ENCODE assay signal across 27 cellular contexts in genomic region chr13:91355826-91356710, GRCh38. TPM values are rescaled to one million over a fixed set of nuclear protein-coding genes. Genes with fewer than 3 reads are reported as not detected.
A peak's percentile ranks its signal among the peaks of the same experiment; 100 is the strongest.
DNase-seq lines count a peak whose midpoint lies in the region; ATAC-seq, FAIRE-seq and TF ChIP-seq lines count a peak whose summit lies in the region.
"Had no signal": no experiment of that assay in that cellular context is flagged by ENCODE, and none has a peak within 500 bp of the region (broad histone marks: within the 10 kb centered on the region; RNA-seq: fewer than 3 reads in every experiment).

No MANE protein-coding gene starts in this region.

- H3K4me1 ChIP-seq in HepG2 (ENCODE audit: insufficient read depth, low read length) (peaks cover 100% of the 10 kb centered on the region), right lobe of liver (peaks cover 0 to 69% (median 14%) of the 10 kb centered on the region in 4 donors), HCT116 (ENCODE audit: control insufficient read depth in 1 of 2, insufficient read depth in 2 of 2, low read length in 2 of 2) (no peaks in the 10 kb centered on the region)

- H2AFZ ChIP-seq in HepG2 (ENCODE audit: low read length) (no peak overlapping the region), HCT116 (ENCODE audit: low read depth, low read length, poor library complexity, severe bottlenecking) (no peak overlapping the region)

- TF ChIP-seq RAD21 in HepG2 (CRISPR knock-in tag; IDR thresholded peaks at IDR 0.05), result no peak
- TF ChIP-seq RAD21 in HCT116 (IDR thresholded peaks at IDR 0.05; ENCODE audit: low read depth), result no peak

- H3K4me3 ChIP-seq in HepG2 (replicated peaks in 1 of 3; ENCODE audit: insufficient read depth in 1 of 3, low read depth in 2 of 3, low read length in 3 of 3) (no peak overlapping the region), right lobe of liver (no peak overlapping the region), HCT116 (replicated peaks in 1 of 2; ENCODE audit: low read depth in 1 of 2, low read length in 2 of 2) (no peak overlapping the region)
- H3K4me3 ChIP-seq: body of pancreas, dorsolateral prefrontal cortex, sigmoid colon, stomach, tibial artery had no signal

- H3K9ac ChIP-seq in HepG2 (ENCODE audit: insufficient read depth, low read depth, low read length), result no peak overlapping the region
- H3K9ac ChIP-seq in HCT116 (ENCODE audit: low read length), result no peak overlapping the region

- H3K36me3 ChIP-seq in HepG2 (replicated peaks in 1 of 2; ENCODE audit: control insufficient read depth in 1 of 2, insufficient read depth in 2 of 2, low read length in 2 of 2) (peaks cover 5 to 49% of the 10 kb centered on the region in 2 experiments), right lobe of liver (peaks cover 0 to 12% (median 3%) of the 10 kb centered on the region in 4 donors), HCT116 (ENCODE audit: control insufficient read depth in 1 of 2, insufficient read depth in 2 of 2, low read length in 2 of 2) (peaks cover 39 to 41% of the 10 kb centered on the region in 2 experiments)

- no peak for FAIRE-seq in HepG2 (lab: Jason Lieb, UNC)
- FAIRE-seq: GM18507, kidney had no signal

- POLR2A ChIA-PET in HepG2 (lab: Yijun Ruan, JAX) (no interaction called here), HCT116 (lab: Charles Lee) (interaction anchor here (0.6 kb wide), 1 partner anchor 10 kb away, joined by 3 read pairs; no protein-coding TSS in a partner anchor), WTC11 (lab: Charles Lee) (no interaction called here)

- H3K9me3 ChIP-seq in HepG2 (ENCODE audit: low read length) (no peaks in the 10 kb centered on the region), right lobe of liver (no peaks in the 10 kb centered on the region), HCT116 (ENCODE audit: control insufficient read depth in 1 of 2, insufficient read depth in 1 of 2, low read depth in 1 of 2, low read length in 2 of 2) (no peaks in the 10 kb centered on the region)
- H3K9me3 ChIP-seq: body of pancreas, sigmoid colon, stomach, tibial artery had no signal

- H3K27me3 Mint-ChIP-seq in WTC11 (ENCODE audit: low read depth), result no peaks in the 10 kb centered on the region
- H3K27me3 Mint-ChIP-seq: T-cell had no signal

- peaks cover 37% of the 10 kb centered on the region for H3K4me1 Mint-ChIP-seq in WTC11

- DNase-seq in HepG2 (ENCODE audit: low spot score), result no peak
- DNase-seq in right lobe of liver, result no peak
- no peak for DNase-seq in HCT116 (ENCODE audit: low read depth, low spot score)
- DNase-seq in WTC11 (ENCODE audit: low spot score), result no peak
- no peak for DNase-seq in SW480 (ENCODE audit: low spot score)
- no peak for DNase-seq in AG08396 (ENCODE audit: low spot score)
- no peak for DNase-seq in NCI-H2171 treated with DMSO at 0.1 percent for 48 hours (lab: John Stamatoyannopoulos, UW)
- DNase-seq: activated CD4-positive, alpha-beta T cell treated with anti-CD3 and anti-CD28 coated beads for 1 hour; body of pancreas; Calu3; cerebellar nuclear complex; dorsolateral prefrontal cortex; glutamatergic neuron; H7; kidney; NCI-H1092 treated with DMSO at 0.1 percent for 48 hours; NCI-H2029 treated with DMSO at 0.1 percent for 48 hours; posterior cingulate gyrus; SHP77 treated with DMSO at 0.1 percent for 48 hours; sigmoid colon; stomach; T-cell; tibial artery had no signal

- CTCF ChIA-PET in HepG2 (lab: Yijun Ruan, JAX; ENCODE audit: low intra/inter-chr PET ratio, low total read pairs) (no interaction called here), HCT116 (lab: Charles Lee) (no interaction called here), WTC11 (lab: Charles Lee) (no interaction called here)

- H3K27me3 ChIP-seq in HepG2 (ENCODE audit: control insufficient read depth in 1 of 2, insufficient read depth in 2 of 2, low read length in 2 of 2) (no peaks in the 10 kb centered on the region), right lobe of liver (no peaks in the 10 kb centered on the region), HCT116 (ENCODE audit: insufficient read depth, low read length) (no peaks in the 10 kb centered on the region)
- H3K27me3 ChIP-seq: body of pancreas, dorsolateral prefrontal cortex, sigmoid colon, stomach, tibial artery had no signal

- TF ChIP-seq EP300 in HepG2 (IDR thresholded peaks at IDR 0.05; ENCODE audit: low read depth in 2 of 2, low read length in 2 of 2), result no peak
- TF ChIP-seq EP300 in HepG2 (CRISPR knock-in tag; IDR thresholded peaks at IDR 0.05; ENCODE audit: borderline replicate concordance), result no peak

- peak; percentile 8; the same call in 2 of the 3 replicates for ATAC-seq in HepG2
- no peak for ATAC-seq in right lobe of liver
- ATAC-seq in HCT116, result no peak
- no peak for ATAC-seq in WTC11
- ATAC-seq: body of pancreas, Panc1, T-cell had no signal

- no peaks in the 10 kb centered on the region for H3K9me2 ChIP-seq in HCT116 (ENCODE audit: insufficient read depth)

- 96% methylated on average over 6 of the region's 6 CpGs for WGBS in HepG2 (ENCODE audit: low lambda C conversion rate)
- WGBS in right lobe of liver (ENCODE audit: insufficient coverage, low coverage, low lambda C conversion rate, missing lambda C conversion rate), result 95% methylated on average over 6 of the region's 6 CpGs

- H4K20me1 ChIP-seq in HepG2 (ENCODE audit: insufficient read depth, low read length) (peaks cover 58% of the 10 kb centered on the region), HCT116 (ENCODE audit: insufficient read depth) (peaks cover 41% of the 10 kb centered on the region; the same call in 1 of the 2 replicates)

- TF ChIP-seq CTCF in HepG2 (CRISPR knock-in tag; IDR thresholded peaks at IDR 0.05) (no peak), right lobe of liver (IDR thresholded peaks at IDR 0.05) (no peak), HCT116 (IDR thresholded peaks at IDR 0.05 in 2 of 3, conservative IDR thresholded peaks at IDR 0.05 in 1 of 3; ENCODE audit: borderline replicate concordance in 1 of 3, insufficient read depth in 1 of 3, low read depth in 2 of 3, low read length in 2 of 3) (no peak), WTC11 (IDR thresholded peaks at IDR 0.05) (no peak)

- intact Hi-C loops in HepG2 (cut with micrococcal nuclease; ENCODE audit: unreplicated experiment) (no loop called here), right lobe of liver (cut with DNase I) (no loop called here), HCT116 (cut with micrococcal nuclease) (no loop called here)

- no peak overlapping the region for H3K4me3 Mint-ChIP-seq in WTC11
- H3K4me3 Mint-ChIP-seq: nephron, T-cell had no signal

- RAD21 ChIA-PET in HCT116 (lab: Charles Lee; ENCODE audit: low non-redundant PET in 1 of 2, low total read pairs in 2 of 2, uncharacterized antibody in 2 of 2, unreplicated experiment in 2 of 2), result no interaction called here

- H3K27ac ChIP-seq in HepG2 (ENCODE audit: extremely low read length, insufficient read depth, low read length) (no peak overlapping the region), right lobe of liver (no peak overlapping the region), HCT116 (ENCODE audit: low read depth, low read length) (no peak overlapping the region)
- H3K27ac ChIP-seq: body of pancreas, C4-2B, dorsolateral prefrontal cortex, sigmoid colon, stomach, tibial artery had no signal

- no peak overlapping the region for H3K4me2 ChIP-seq in HepG2 (ENCODE audit: low read depth, low read length)
- no peak overlapping the region for H3K4me2 ChIP-seq in HCT116 (ENCODE audit: low read length)

- H3K79me2 ChIP-seq in HepG2 (ENCODE audit: insufficient read depth, low read length) (peaks cover 20% of the 10 kb centered on the region), HCT116 (ENCODE audit: insufficient read depth, low read length) (peaks cover 22% of the 10 kb centered on the region)

- no peaks in the 10 kb centered on the region for H3K9me3 Mint-ChIP-seq in WTC11
- H3K9me3 Mint-ChIP-seq: nephron, T-cell had no signal

- TF ChIP-seq POLR2A in HepG2 (IDR thresholded peaks at IDR 0.05; ENCODE audit: insufficient read depth in 1 of 2, low read depth in 2 of 2, low read length in 2 of 2) (no peak; a peak in 1 of 4 replicates), right lobe of liver (IDR thresholded peaks at IDR 0.05) (no peak), HCT116 (IDR thresholded peaks at IDR 0.05; ENCODE audit: borderline replicate concordance, extremely low read depth, insufficient read depth, insufficient read length) (no peak)

- H3K27ac Mint-ChIP-seq in WTC11, result peak overlapping the region; percentile 77
- H3K27ac Mint-ChIP-seq: T-cell had no signal

- H3K36me3 Mint-ChIP-seq in WTC11, result peaks cover 59% of the 10 kb centered on the region

- in situ Hi-C loops in HepG2 (cut with HindIII; ENCODE audit: extremely low pct_ligation_motif_present, low pct_unique_long_range_greater_than_20kb), result no loop called here

- BruUV-seq in HepG2 (replicated peaks; lab: Mats Ljungman, UMichigan) (no TSS peak), HCT116 (replicated peaks; lab: Mats Ljungman, UMichigan) (no TSS peak)

RNA-seq across cellular contexts. Expression of gene MIR17HG, which starts 8.6 kb away (rescaled TPM):
- 0.73 and 12.3 TPM in 2 replicates for total RNA-seq in HepG2 (2016; rRNA removed; fragmentation: Illumina TruSeq; extraction: Trizol)
- 1.0 and 1.1 TPM in 2 replicates for total RNA-seq in HepG2 (2016; cell fraction: cytosol; rRNA removed; fragmentation: Illumina TruSeq; extraction: Trizol; ENCODE audit: low read depth)
- 0.51 and 10.4 TPM in 2 replicates for total RNA-seq in HepG2 (2016; cell fraction: insoluble cytoplasmic fraction; rRNA removed; fragmentation: Illumina TruSeq; extraction: Trizol)
- 1.2 TPM in 2 replicates for total RNA-seq in HepG2 (2016; cell fraction: membrane; rRNA removed; fragmentation: Illumina TruSeq; extraction: Trizol)
- 55.1 and 55.2 TPM in 2 replicates for total RNA-seq in HepG2 (2016; cell fraction: nucleus; rRNA removed; fragmentation: Illumina TruSeq; extraction: Trizol)
- polyA plus RNA-seq in HepG2 (2011; rRNA removed), result 2.0 and 2.5 TPM in 2 replicates
- 0.23 and 0.53 TPM in 2 replicates for polyA plus RNA-seq in HepG2 (2011; cell fraction: cytosol; rRNA removed)
- polyA plus RNA-seq in HepG2 (2011; cell fraction: nucleus; rRNA removed), result 3.3 and 5.4 TPM in 2 replicates
- polyA plus RNA-seq in HepG2 (2012), result 2.2 and 3.0 TPM in 2 replicates
- polyA plus RNA-seq in HepG2 (2016; cell fraction: cytosol; fragmentation: Illumina TruSeq; extraction: Trizol; ENCODE audit: low read depth), result 0.89 and 1.3 TPM in 2 replicates
- polyA plus RNA-seq in HepG2 (2016; cell fraction: insoluble cytoplasmic fraction; fragmentation: Illumina TruSeq; extraction: Trizol; ENCODE audit: low read depth), result 0.40 and 0.74 TPM in 2 replicates
- 1.1 and 1.3 TPM in 2 replicates for polyA plus RNA-seq in HepG2 (2016; cell fraction: membrane; fragmentation: Illumina TruSeq; extraction: Trizol; ENCODE audit: low read depth)
- polyA plus RNA-seq in HepG2 (2016; cell fraction: nucleus; fragmentation: Illumina TruSeq; extraction: Trizol; ENCODE audit: insufficient read depth, low read depth), result 8.4 and 8.8 TPM in 2 replicates
- 8.9 and 26.4 TPM in 2 replicates for polyA minus RNA-seq in HepG2 (2011; rRNA and poly(A)+ RNA removed; ENCODE audit: low replicate concordance)
- 0.59 and 1.4 TPM in 2 replicates for polyA minus RNA-seq in HepG2 (2011; cell fraction: cytosol; rRNA and poly(A)+ RNA removed)
- polyA minus RNA-seq in HepG2 (2011; cell fraction: nucleus; rRNA and poly(A)+ RNA removed), result 159 and 193 TPM in 2 replicates
- total RNA-seq in right lobe of liver, result 1 to 10 TPM; 1.8 to 3.8 (median 2.4) TPM
- total RNA-seq in HCT116 (2021; ENCODE audit: unreplicated experiment), result 10.3 TPM
- polyA plus RNA-seq in HCT116 (2012), result 0.82 and 0.95 TPM in 2 replicates
- 33.4 to 37.1 TPM (median 36.7 TPM) in 3 replicates for total RNA-seq in WTC11 (2021)

RNA-seq across cellular contexts. Expression of gene GPC5, which starts 42.4 kb away (rescaled TPM):
- 0.02 TPM in 1 of 2 replicates, not detected in the other for total RNA-seq in HepG2 (2016; rRNA removed; fragmentation: Illumina TruSeq; extraction: Trizol)
- 0.18 and 0.51 TPM in 2 replicates for total RNA-seq in HepG2 (2016; cell fraction: cytosol; rRNA removed; fragmentation: Illumina TruSeq; extraction: Trizol; ENCODE audit: low read depth)
- total RNA-seq in HepG2 (2016; cell fraction: insoluble cytoplasmic fraction; rRNA removed; fragmentation: Illumina TruSeq; extraction: Trizol), result not detected in 2 replicates
- not detected in 2 replicates for total RNA-seq in HepG2 (2016; cell fraction: membrane; rRNA removed; fragmentation: Illumina TruSeq; extraction: Trizol)
- 0.12 TPM in 1 of 2 replicates, not detected in the other for total RNA-seq in HepG2 (2016; cell fraction: nucleus; rRNA removed; fragmentation: Illumina TruSeq; extraction: Trizol)
- 0.07 and 0.21 TPM in 2 replicates for polyA plus RNA-seq in HepG2 (2011; rRNA removed)
- polyA plus RNA-seq in HepG2 (2011; cell fraction: cytosol; rRNA removed), result 0.19 and 0.22 TPM in 2 replicates
- not detected in 2 replicates for polyA plus RNA-seq in HepG2 (2011; cell fraction: nucleus; rRNA removed)
- polyA plus RNA-seq in HepG2 (2012), result 0.23 TPM in 1 of 2 replicates, not detected in the other
- not detected in 2 replicates for polyA plus RNA-seq in HepG2 (2016; cell fraction: cytosol; fragmentation: Illumina TruSeq; extraction: Trizol; ENCODE audit: low read depth)
- polyA plus RNA-seq in HepG2 (2016; cell fraction: insoluble cytoplasmic fraction; fragmentation: Illumina TruSeq; extraction: Trizol; ENCODE audit: low read depth), result not detected in 2 replicates
- not detected in 2 replicates for polyA plus RNA-seq in HepG2 (2016; cell fraction: membrane; fragmentation: Illumina TruSeq; extraction: Trizol; ENCODE audit: low read depth)
- polyA plus RNA-seq in HepG2 (2016; cell fraction: nucleus; fragmentation: Illumina TruSeq; extraction: Trizol; ENCODE audit: insufficient read depth, low read depth), result not detected in 2 replicates
- polyA minus RNA-seq in HepG2 (2011; rRNA and poly(A)+ RNA removed; ENCODE audit: low replicate concordance), result 0.42 and 370 TPM in 2 replicates
- not detected in 2 replicates for polyA minus RNA-seq in HepG2 (2011; cell fraction: cytosol; rRNA and poly(A)+ RNA removed)
- polyA minus RNA-seq in HepG2 (2011; cell fraction: nucleus; rRNA and poly(A)+ RNA removed), result 0.25 and 0.39 TPM in 2 replicates
- under 1 TPM; 0.12 to 0.99 (median 0.66) TPM for total RNA-seq in right lobe of liver
- total RNA-seq in HCT116 (2021; ENCODE audit: unreplicated experiment), result not detected
- not detected in 2 replicates for polyA plus RNA-seq in HCT116 (2012)
- 0.46 to 0.89 TPM (median 0.50 TPM) in 3 replicates for total RNA-seq in WTC11 (2021)
- total RNA-seq: body of pancreas, Calu3 had no signal
- polyA plus RNA-seq: stomach had no signal
